25 cellular contexts compared by ENCODE assay signal in genomic region chr2:221753401-221753800, GRCh38.
"Had no signal": no experiment of that assay in that cellular context is flagged by ENCODE, and none has a peak within 500 bp of the region (broad histone marks: within the 10 kb centered on the region; RNA-seq: fewer than 3 reads in every experiment).

No MANE protein-coding gene starts in this region.

- H3K4me2 ChIP-seq: KMS-11 had no signal

- H3K4me3 ChIP-seq: SJSA1 had no signal

- DNase-seq: activated B cell treated with CpG ODN at 0.5 μM for 24 hours; activated CD4-positive, alpha-beta T cell treated with anti-CD3 and anti-CD28 coated beads for 1 hour; activated CD4-positive, alpha-beta T cell treated with anti-CD3 and anti-CD28 coated beads, Interleukin-2, amount 10 ng/mL, durations not matched to agents 24 days and 14 days; activated CD4-positive, alpha-beta T cell treated with anti-CD3 and anti-CD28 coated beads, Interleukin-2, amount 50 U/mL, for 48 hours; activated CD8-positive, alpha-beta memory T cell treated with anti-CD3 and anti-CD28 coated beads, Interleukin-2, amount 10 ng/mL, durations not matched to agents 7 days and 5 days; activated effector memory CD4-positive, alpha-beta T cell treated with anti-CD3 and anti-CD28 coated beads, Interleukin-2, amount 50 U/mL, for 16 hours; activated naive CD4-positive, alpha-beta T cell treated with Interleukin-2 at 50 U/mL for 16 hours; activated naive CD8-positive, alpha-beta T cell treated with anti-CD3 and anti-CD28 coated beads, Interleukin-2, amount 50 U/mL, for 24 hours; activated T-cell treated with anti-CD3 and anti-CD28 coated beads, Interleukin-2, amount 50 U/mL, for 24 hours; amygdala; cerebellar nuclear complex; MM.1S; NCI-H1048; NCI-H146; NCI-H187 treated with DMSO at 0.1 percent for 48 hours; NCI-H2081 treated with DMSO at 0.1 percent for 48 hours; NCI-H446; NCI-H524; NCI-H748 treated with DMSO at 0.1 percent for 48 hours; SHP77; SW 1271 had no signal

- ATAC-seq: activated CD8-positive, alpha-beta memory T cell treated with anti-CD3 and anti-CD28 coated beads, Interleukin-2, amount 10 ng/mL, durations not matched to agents 7 days and 5 days; activated naive CD8-positive, alpha-beta T cell treated with anti-CD3 and anti-CD28 coated beads, Interleukin-2, amount 50 U/mL, for 24 hours; SK-N-SH treated with all-trans-retinoic acid at 6 μM for 48 hours had no signal

- H3K27me3 ChIP-seq: SJSA1 had no signal

- H3K4me1 ChIP-seq: SJSA1 had no signal

- H3K27ac ChIP-seq: KMS-11, RWPE1, SJSA1 had no signal

- H3K36me3 ChIP-seq: SJSA1 had no signal
